In the genomic region with DNA sequence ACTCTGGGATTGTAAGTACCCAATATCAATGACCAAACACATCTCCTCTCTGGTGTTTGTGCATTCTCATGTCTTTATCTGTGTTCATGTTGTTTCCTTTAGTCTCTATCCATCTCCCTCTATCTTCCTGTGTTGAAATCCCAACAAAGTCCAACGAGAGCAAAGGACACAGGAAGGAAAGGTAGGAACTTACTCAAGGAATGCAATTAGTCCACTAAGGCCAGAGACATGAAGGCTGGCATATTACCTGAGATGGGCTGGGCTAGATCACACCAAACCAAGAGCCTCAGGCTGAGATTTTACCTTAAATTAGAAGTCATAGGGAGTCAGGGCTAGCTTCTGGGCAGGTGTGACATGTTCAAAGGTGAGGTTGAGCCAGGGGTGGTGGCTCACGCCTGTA, we compare ENCODE assay signal across 1 cellular context.
A peak's percentile ranks its signal among the peaks of the same experiment; 100 is the strongest.
TF ChIP-seq lines count a peak whose summit lies in the region.

No MANE protein-coding gene starts in this region.

TF ChIP-seq in HepG2, 621 proteins besides CTCF, POLR2A, EP300 and RAD21 (continued from another document and continues in another):
- TF ChIP-seq BCL3 (CRISPR knock-in tag; IDR thresholded peaks at IDR 0.05) (no peak), MAFK (conservative IDR thresholded peaks at IDR 0.05 in 1 of 2, IDR thresholded peaks at IDR 0.05 in 1 of 2; ENCODE audit: low read length in 2 of 2) (no peak), DNMT3B (CRISPR knock-in tag; conservative IDR thresholded peaks at IDR 0.05) (no peak), ZNF7 (CRISPR knock-in tag; IDR thresholded peaks at IDR 0.05) (0 out of 2 replicates have a peak, but pooled peaks have one; percentile 29), LRRFIP1 (CRISPR knock-in tag; conservative IDR thresholded peaks at IDR 0.05) (no peak), ZNF333 (CRISPR knock-in tag; IDR thresholded peaks at IDR 0.05; ENCODE audit: borderline replicate concordance) (no peak), ZNF3 (CRISPR knock-in tag; IDR thresholded peaks at IDR 0.05) (no peak), HCFC1 (IDR thresholded peaks at IDR 0.05; ENCODE audit: low read depth, low read length) (no peak), MLX (CRISPR knock-in tag; IDR thresholded peaks at IDR 0.05) (no peak), ZBTB14 (CRISPR knock-in tag; IDR thresholded peaks at IDR 0.05) (no peak), TBX2 (CRISPR knock-in tag; IDR thresholded peaks at IDR 0.05; ENCODE audit: borderline replicate concordance) (no peak), RXRB (CRISPR knock-in tag; IDR thresholded peaks at IDR 0.05; ENCODE audit: borderline replicate concordance) (0 out of 2 replicates have a peak, but pooled peaks have one; percentile 15), ZNF790 (CRISPR knock-in tag; IDR thresholded peaks at IDR 0.05; ENCODE audit: borderline replicate concordance) (no peak; the same call in 1 of the 2 replicates), ZNF205 (CRISPR knock-in tag; IDR thresholded peaks at IDR 0.05) (no peak), ZNF615 (CRISPR knock-in tag; IDR thresholded peaks at IDR 0.05; ENCODE audit: borderline replicate concordance) (no peak), ZNF740 (CRISPR knock-in tag; IDR thresholded peaks at IDR 0.05) (no peak), SAP130 (CRISPR knock-in tag; IDR thresholded peaks at IDR 0.05; ENCODE audit: low read depth) (peak; percentile 49), ARNT2 (CRISPR knock-in tag; IDR thresholded peaks at IDR 0.05; ENCODE audit: low read depth) (no peak), MIXL1 (CRISPR knock-in tag; IDR thresholded peaks at IDR 0.05) (peak; percentile 66; the same call in 1 of the 2 replicates), ZNF274 (CRISPR knock-in tag; IDR thresholded peaks at IDR 0.05) (no peak), ZNF224 (CRISPR knock-in tag; IDR thresholded peaks at IDR 0.05) (no peak), MAZ (IDR thresholded peaks at IDR 0.05; ENCODE audit: borderline replicate concordance, low read depth, low read length) (no peak), MAZ (CRISPR knock-in tag; IDR thresholded peaks at IDR 0.05; ENCODE audit: low read depth) (no peak), NFKB2 (CRISPR knock-in tag; IDR thresholded peaks at IDR 0.05; ENCODE audit: borderline replicate concordance) (no peak), ZNF660 (CRISPR knock-in tag; IDR thresholded peaks at IDR 0.05; ENCODE audit: borderline replicate concordance, low read depth) (no peak), ZFP41 (CRISPR knock-in tag; IDR thresholded peaks at IDR 0.05; ENCODE audit: borderline replicate concordance) (no peak), MXD1 (CRISPR knock-in tag; IDR thresholded peaks at IDR 0.05) (no peak), ZFX (CRISPR knock-in tag; IDR thresholded peaks at IDR 0.05; ENCODE audit: low read depth) (no peak), ZNF10 (CRISPR knock-in tag; IDR thresholded peaks at IDR 0.05; ENCODE audit: borderline replicate concordance, low read depth) (no peak), ZNF878 (CRISPR knock-in tag; IDR thresholded peaks at IDR 0.05) (no peak), CEBPG (CRISPR knock-in tag; IDR thresholded peaks at IDR 0.05) (peak; percentile 71), ZFP82 (CRISPR knock-in tag; IDR thresholded peaks at IDR 0.05; ENCODE audit: borderline replicate concordance) (no peak), SMAD1 (CRISPR knock-in tag; IDR thresholded peaks at IDR 0.05; ENCODE audit: borderline replicate concordance, low read depth) (no peak)
- TF ChIP-seq, protein P1, sequence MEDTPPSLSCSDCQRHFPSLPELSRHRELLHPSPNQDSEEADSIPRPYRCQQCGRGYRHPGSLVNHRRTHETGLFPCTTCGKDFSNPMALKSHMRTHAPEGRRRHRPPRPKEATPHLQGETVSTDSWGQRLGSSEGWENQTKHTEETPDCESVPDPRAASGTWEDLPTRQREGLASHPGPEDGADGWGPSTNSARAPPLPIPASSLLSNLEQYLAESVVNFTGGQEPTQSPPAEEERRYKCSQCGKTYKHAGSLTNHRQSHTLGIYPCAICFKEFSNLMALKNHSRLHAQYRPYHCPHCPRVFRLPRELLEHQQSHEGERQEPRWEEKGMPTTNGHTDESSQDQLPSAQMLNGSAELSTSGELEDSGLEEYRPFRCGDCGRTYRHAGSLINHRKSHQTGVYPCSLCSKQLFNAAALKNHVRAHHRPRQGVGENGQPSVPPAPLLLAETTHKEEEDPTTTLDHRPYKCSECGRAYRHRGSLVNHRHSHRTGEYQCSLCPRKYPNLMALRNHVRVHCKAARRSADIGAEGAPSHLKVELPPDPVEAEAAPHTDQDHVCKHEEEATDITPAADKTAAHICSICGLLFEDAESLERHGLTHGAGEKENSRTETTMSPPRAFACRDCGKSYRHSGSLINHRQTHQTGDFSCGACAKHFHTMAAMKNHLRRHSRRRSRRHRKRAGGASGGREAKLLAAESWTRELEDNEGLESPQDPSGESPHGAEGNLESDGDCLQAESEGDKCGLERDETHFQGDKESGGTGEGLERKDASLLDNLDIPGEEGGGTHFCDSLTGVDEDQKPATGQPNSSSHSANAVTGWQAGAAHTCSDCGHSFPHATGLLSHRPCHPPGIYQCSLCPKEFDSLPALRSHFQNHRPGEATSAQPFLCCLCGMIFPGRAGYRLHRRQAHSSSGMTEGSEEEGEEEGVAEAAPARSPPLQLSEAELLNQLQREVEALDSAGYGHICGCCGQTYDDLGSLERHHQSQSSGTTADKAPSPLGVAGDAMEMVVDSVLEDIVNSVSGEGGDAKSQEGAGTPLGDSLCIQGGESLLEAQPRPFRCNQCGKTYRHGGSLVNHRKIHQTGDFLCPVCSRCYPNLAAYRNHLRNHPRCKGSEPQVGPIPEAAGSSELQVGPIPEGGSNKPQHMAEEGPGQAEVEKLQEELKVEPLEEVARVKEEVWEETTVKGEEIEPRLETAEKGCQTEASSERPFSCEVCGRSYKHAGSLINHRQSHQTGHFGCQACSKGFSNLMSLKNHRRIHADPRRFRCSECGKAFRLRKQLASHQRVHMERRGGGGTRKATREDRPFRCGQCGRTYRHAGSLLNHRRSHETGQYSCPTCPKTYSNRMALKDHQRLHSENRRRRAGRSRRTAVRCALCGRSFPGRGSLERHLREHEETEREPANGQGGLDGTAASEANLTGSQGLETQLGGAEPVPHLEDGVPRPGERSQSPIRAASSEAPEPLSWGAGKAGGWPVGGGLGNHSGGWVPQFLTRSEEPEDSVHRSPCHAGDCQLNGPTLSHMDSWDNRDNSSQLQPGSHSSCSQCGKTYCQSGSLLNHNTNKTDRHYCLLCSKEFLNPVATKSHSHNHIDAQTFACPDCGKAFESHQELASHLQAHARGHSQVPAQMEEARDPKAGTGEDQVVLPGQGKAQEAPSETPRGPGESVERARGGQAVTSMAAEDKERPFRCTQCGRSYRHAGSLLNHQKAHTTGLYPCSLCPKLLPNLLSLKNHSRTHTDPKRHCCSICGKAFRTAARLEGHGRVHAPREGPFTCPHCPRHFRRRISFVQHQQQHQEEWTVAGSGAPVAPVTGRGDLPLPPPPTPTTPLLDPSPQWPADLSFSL (CRISPR knock-in tag; IDR thresholded peaks at IDR 0.05): no peak
- TF ChIP-seq, protein P2, sequence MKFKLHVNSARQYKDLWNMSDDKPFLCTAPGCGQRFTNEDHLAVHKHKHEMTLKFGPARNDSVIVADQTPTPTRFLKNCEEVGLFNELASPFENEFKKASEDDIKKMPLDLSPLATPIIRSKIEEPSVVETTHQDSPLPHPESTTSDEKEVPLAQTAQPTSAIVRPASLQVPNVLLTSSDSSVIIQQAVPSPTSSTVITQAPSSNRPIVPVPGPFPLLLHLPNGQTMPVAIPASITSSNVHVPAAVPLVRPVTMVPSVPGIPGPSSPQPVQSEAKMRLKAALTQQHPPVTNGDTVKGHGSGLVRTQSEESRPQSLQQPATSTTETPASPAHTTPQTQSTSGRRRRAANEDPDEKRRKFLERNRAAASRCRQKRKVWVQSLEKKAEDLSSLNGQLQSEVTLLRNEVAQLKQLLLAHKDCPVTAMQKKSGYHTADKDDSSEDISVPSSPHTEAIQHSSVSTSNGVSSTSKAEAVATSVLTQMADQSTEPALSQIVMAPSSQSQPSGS (CRISPR knock-in tag; IDR thresholded peaks at IDR 0.05): no peak
- TF ChIP-seq, protein P3, sequence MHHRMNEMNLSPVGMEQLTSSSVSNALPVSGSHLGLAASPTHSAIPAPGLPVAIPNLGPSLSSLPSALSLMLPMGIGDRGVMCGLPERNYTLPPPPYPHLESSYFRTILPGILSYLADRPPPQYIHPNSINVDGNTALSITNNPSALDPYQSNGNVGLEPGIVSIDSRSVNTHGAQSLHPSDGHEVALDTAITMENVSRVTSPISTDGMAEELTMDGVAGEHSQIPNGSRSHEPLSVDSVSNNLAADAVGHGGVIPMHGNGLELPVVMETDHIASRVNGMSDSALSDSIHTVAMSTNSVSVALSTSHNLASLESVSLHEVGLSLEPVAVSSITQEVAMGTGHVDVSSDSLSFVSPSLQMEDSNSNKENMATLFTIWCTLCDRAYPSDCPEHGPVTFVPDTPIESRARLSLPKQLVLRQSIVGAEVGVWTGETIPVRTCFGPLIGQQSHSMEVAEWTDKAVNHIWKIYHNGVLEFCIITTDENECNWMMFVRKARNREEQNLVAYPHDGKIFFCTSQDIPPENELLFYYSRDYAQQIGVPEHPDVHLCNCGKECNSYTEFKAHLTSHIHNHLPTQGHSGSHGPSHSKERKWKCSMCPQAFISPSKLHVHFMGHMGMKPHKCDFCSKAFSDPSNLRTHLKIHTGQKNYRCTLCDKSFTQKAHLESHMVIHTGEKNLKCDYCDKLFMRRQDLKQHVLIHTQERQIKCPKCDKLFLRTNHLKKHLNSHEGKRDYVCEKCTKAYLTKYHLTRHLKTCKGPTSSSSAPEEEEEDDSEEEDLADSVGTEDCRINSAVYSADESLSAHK (CRISPR knock-in tag; IDR thresholded peaks at IDR 0.05; ENCODE audit: borderline replicate concordance): no peak
- TF ChIP-seq, protein P4, sequence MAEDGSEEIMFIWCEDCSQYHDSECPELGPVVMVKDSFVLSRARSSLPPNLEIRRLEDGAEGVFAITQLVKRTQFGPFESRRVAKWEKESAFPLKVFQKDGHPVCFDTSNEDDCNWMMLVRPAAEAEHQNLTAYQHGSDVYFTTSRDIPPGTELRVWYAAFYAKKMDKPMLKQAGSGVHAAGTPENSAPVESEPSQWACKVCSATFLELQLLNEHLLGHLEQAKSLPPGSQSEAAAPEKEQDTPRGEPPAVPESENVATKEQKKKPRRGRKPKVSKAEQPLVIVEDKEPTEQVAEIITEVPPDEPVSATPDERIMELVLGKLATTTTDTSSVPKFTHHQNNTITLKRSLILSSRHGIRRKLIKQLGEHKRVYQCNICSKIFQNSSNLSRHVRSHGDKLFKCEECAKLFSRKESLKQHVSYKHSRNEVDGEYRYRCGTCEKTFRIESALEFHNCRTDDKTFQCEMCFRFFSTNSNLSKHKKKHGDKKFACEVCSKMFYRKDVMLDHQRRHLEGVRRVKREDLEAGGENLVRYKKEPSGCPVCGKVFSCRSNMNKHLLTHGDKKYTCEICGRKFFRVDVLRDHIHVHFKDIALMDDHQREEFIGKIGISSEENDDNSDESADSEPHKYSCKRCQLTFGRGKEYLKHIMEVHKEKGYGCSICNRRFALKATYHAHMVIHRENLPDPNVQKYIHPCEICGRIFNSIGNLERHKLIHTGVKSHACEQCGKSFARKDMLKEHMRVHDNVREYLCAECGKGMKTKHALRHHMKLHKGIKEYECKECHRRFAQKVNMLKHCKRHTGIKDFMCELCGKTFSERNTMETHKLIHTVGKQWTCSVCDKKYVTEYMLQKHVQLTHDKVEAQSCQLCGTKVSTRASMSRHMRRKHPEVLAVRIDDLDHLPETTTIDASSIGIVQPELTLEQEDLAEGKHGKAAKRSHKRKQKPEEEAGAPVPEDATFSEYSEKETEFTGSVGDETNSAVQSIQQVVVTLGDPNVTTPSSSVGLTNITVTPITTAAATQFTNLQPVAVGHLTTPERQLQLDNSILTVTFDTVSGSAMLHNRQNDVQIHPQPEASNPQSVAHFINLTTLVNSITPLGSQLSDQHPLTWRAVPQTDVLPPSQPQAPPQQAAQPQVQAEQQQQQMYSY (CRISPR knock-in tag; IDR thresholded peaks at IDR 0.05): no peak
